Comparison of ENCODE assay signal across 11 cellular contexts in the genomic region with DNA sequence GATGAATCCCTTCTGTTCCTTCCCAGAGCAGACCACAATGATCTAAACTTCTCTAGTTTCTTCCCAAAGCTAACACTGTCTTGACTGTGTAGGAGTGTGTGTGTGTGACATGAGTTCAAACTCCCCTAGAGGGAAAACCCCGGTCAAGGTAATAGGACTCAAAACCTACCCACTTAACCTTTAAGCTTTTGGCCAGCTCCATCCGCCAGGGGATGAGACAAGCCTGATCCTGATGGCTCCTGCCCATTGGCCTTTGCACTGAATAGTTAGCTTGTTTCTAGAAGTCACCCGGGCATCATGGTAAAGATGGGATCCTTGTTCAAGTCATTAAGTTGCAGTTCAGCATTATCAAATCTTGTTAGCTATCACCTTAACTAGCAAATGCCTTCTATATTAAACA.
"Had no signal": no experiment of that assay in that cellular context is flagged by ENCODE, and none has a peak within 500 bp of the region (broad histone marks: within the 10 kb centered on the region; RNA-seq: fewer than 3 reads in every experiment).

No MANE protein-coding gene starts in this region.

- H3K4me1 ChIP-seq: HAP-1 had no signal

- H3K9me3 ChIP-seq: HAP-1 had no signal

- H3K4me2 ChIP-seq: GM23338 had no signal

- ATAC-seq: GM23338, HCT116 had no signal

- DNase-seq: GM23248, GOT3, H7, H9, HCEC 1CT, HFFc6 had no signal

- H3K36me3 ChIP-seq: HAP-1 had no signal

- H3K9ac ChIP-seq: GM23248 had no signal

- H2AFZ ChIP-seq: GM23248, GM23338 had no signal

- H3K27ac ChIP-seq: GM23248 had no signal

- H3K4me3 ChIP-seq: GM23248, GM23338, HAP-1 had no signal

- FAIRE-seq: H1, H54 had no signal
